In genomic region chr7:142438235-142438922, GRCh38 we compare ENCODE assay signal across 8 cellular contexts.
DNase-seq lines count a peak whose midpoint lies in the region; ATAC-seq and TF ChIP-seq lines count a peak whose summit lies in the region.

No MANE protein-coding gene starts in this region.

- H3K27ac ChIP-seq in cardiac muscle cell (no peak overlapping the region), thyroid gland (no peak overlapping the region)

- ATAC-seq in Right ventricle myocardium inferior (no peak), HG03280 (IDR thresholded peaks at IDR 0.05; ENCODE audit: unreplicated experiment) (peak; percentile 39), GM19395 (IDR thresholded peaks at IDR 0.05; ENCODE audit: unreplicated experiment) (no peak)

- TF ChIP-seq POLR2A in thyroid gland (IDR thresholded peaks at IDR 0.05), result no peak

- no peaks in the 10 kb centered on the region for H3K9me3 ChIP-seq in cardiac muscle cell (ENCODE audit: low read depth)
- no peaks in the 10 kb centered on the region for H3K9me3 ChIP-seq in thyroid gland

- TF ChIP-seq CTCF in cardiac muscle cell (IDR thresholded peaks at IDR 0.05; ENCODE audit: low read depth, low read length) (peak; percentile 81), thyroid gland (IDR thresholded peaks at IDR 0.05) (peak in 4 of 6 experiments; percentile 11 to 38 (median 32))

- no peak overlapping the region for H3K4me3 ChIP-seq in cardiac muscle cell
- H3K4me3 ChIP-seq in thyroid gland (replicated peaks in 1 of 3), result no peak overlapping the region

- no peaks in the 10 kb centered on the region for H3K36me3 ChIP-seq in cardiac muscle cell
- no peaks in the 10 kb centered on the region for H3K36me3 ChIP-seq in thyroid gland

- H3K27me3 ChIP-seq in cardiac muscle cell, result no peaks in the 10 kb centered on the region
- H3K27me3 ChIP-seq in thyroid gland, result no peaks in the 10 kb centered on the region

- no peaks in the 10 kb centered on the region for H3K4me1 ChIP-seq in cardiac muscle cell (ENCODE audit: low read depth)
- H3K4me1 ChIP-seq in thyroid gland, result no peaks in the 10 kb centered on the region

- intact Hi-C loops in Right ventricle myocardium inferior (cut with DNase I) (no loop called here), thyroid gland (cut with DNase I) (no loop called here)

- DNase-seq in cardiac muscle cell (ENCODE audit: low read depth in 1 of 2, low spot score in 1 of 2) (peak; percentile 57 to 63), Right ventricle myocardium inferior (ENCODE audit: missing footprints) (no peak), T-helper 9 cell (peak; percentile 19), glomerular visceral epithelial cell (ENCODE audit: extremely low spot score) (peak; percentile 12), thyroid gland (peak; percentile 6 to 13), NCI-H2196 (lab: John Stamatoyannopoulos, UW; ENCODE audit: unreplicated experiment) (no peak)

- 84 to 91% methylated on average over 12 of the region's 12 CpGs for WGBS in thyroid gland, 2 donors

Comparison
In these comparisons a context has a peak if more than half of its experiments do, and no peak if none do; other contexts are left out.
1. DNase-seq: peak in cardiac muscle cell (2 of 2), T-helper 9 cell (single experiment), glomerular visceral epithelial cell (single experiment) and thyroid gland (2 of 2); none in Right ventricle myocardium inferior (single experiment) and NCI-H2196 (single experiment).